15 cellular contexts compared by ENCODE assay signal in the genomic region with DNA sequence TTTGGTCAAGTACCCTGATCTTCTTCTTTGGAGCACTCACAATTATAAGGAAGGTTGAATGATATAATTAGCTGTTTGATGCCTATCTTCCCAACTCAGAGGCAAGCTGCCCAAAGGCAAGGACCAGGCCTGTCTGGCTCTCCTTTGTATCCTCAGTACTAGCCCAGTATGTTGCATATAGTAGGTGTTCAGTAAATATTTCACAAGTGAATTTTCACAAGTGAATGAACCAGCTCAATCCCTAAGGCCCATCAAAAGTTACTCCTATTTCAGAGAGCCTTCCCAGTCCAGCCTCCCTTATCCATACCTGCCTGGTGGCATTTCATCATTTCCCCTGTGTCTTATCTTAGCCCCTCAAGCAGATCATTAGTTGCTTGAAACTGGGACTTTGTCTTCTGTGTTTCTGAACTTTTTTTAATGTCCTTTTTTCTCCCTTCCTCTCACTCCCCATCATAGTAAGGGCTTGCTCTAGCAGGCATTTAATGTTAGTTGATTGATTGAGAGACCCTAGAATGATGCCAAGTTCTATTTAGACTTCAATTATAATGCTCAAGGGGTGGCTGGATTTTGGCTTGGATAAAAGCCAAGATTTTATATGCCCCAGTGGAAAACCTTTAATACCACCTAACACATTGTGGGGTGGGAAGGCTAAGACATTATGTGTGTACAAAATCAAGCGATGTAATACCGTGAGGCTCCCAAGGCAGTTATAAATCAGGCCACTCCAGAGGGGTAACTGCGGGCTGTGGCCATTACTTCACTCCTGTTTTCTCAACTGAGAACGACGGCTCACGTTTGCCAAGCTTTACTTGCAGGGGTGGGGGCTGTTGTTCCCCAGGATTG. TPM values are rescaled to one million over a fixed set of nuclear protein-coding genes. Genes with fewer than 3 reads are reported as not detected.
DNase-seq lines count a peak whose midpoint lies in the region; ATAC-seq and TF ChIP-seq lines count a peak whose summit lies in the region.
"Had no signal": no experiment of that assay in that cellular context is flagged by ENCODE, and none has a peak within 500 bp of the region (broad histone marks: within the 10 kb centered on the region; RNA-seq: fewer than 3 reads in every experiment).

No MANE protein-coding gene starts in this region.

- no peaks in the 10 kb centered on the region for H3K36me3 Mint-ChIP-seq in endothelial cell (ENCODE audit: low read depth, unreplicated experiment)

- no peak overlapping the region for H3K27ac Mint-ChIP-seq in endothelial cell (ENCODE audit: unreplicated experiment)
- H3K27ac Mint-ChIP-seq: nephron had no signal

- DNase-seq in NCI-H524 (lab: John Stamatoyannopoulos, UW) (peak; percentile 3 to 44), NCI-H524 treated with DMSO at 0.1 percent for 48 hours (lab: John Stamatoyannopoulos, UW) (no peak), NCI-H748 (lab: John Stamatoyannopoulos, UW; ENCODE audit: unreplicated experiment) (peak; percentile 76), aorta (no peak), endothelial cell (ENCODE audit: low spot score) (no peak)
- DNase-seq: activated naive CD4-positive, alpha-beta T cell treated with anti-CD3 and anti-CD28 coated beads, Interleukin-2, amount 50 U/mL, for 16 hours; KBM-7; left lung; Right ventricle myocardium superior had no signal

- peaks cover 30% of the 10 kb centered on the region for H3K4me1 Mint-ChIP-seq in endothelial cell (ENCODE audit: unreplicated experiment)
- H3K4me1 Mint-ChIP-seq: central memory CD8-positive, alpha-beta T cell had no signal

- H3K36me3 ChIP-seq in muscle layer of colon (ENCODE audit: insufficient read depth, low read length) (no peaks in the 10 kb centered on the region), aorta (ENCODE audit: control insufficient read depth in 1 of 2, insufficient read depth in 2 of 2, low read length in 1 of 2) (no peaks in the 10 kb centered on the region)
- H3K36me3 ChIP-seq: left lung had no signal

- H3K9me3 Mint-ChIP-seq in endothelial cell (ENCODE audit: unreplicated experiment): no peaks in the 10 kb centered on the region
- H3K9me3 Mint-ChIP-seq: central memory CD8-positive, alpha-beta T cell; nephron had no signal

- H3K9ac ChIP-seq in muscle layer of colon (ENCODE audit: low read length): no peak overlapping the region

- no peak for TF ChIP-seq CTCF in endothelial cell (IDR thresholded peaks at IDR 0.05; ENCODE audit: unreplicated experiment)

- no peaks in the 10 kb centered on the region for H3K9me3 ChIP-seq in muscle layer of colon (ENCODE audit: low read length)
- H3K9me3 ChIP-seq in aorta (ENCODE audit: control insufficient read depth, low read length): no peaks in the 10 kb centered on the region
- H3K9me3 ChIP-seq: left lung had no signal

- H3K4me3 Mint-ChIP-seq in endothelial cell (ENCODE audit: unreplicated experiment): no peak overlapping the region
- H3K4me3 Mint-ChIP-seq: central memory CD8-positive, alpha-beta T cell; nephron had no signal

- H3K4me3 ChIP-seq in muscle layer of colon (ENCODE audit: low read depth in 1 of 2, low read length in 2 of 2) (peak overlapping the region in 1 of 2 donors; percentile 4), aorta (ENCODE audit: low read length in 2 of 2) (no peak overlapping the region)
- H3K4me3 ChIP-seq: left lung had no signal

- H3K4me1 ChIP-seq in muscle layer of colon (ENCODE audit: insufficient read depth, low read length) (peaks cover 42% of the 10 kb centered on the region), aorta (ENCODE audit: control insufficient read depth in 1 of 2, insufficient read depth in 2 of 2, low read length in 2 of 2) (peaks cover 0 to 6% of the 10 kb centered on the region in 2 donors)
- H3K4me1 ChIP-seq: left lung had no signal

- ATAC-seq in aorta (ENCODE audit: low FRiP score) (peak; percentile 52), HG03571 (IDR thresholded peaks at IDR 0.05; ENCODE audit: unreplicated experiment) (no peak), HG03520 (IDR thresholded peaks at IDR 0.05; ENCODE audit: unreplicated experiment) (no peak)
- ATAC-seq: left lung had no signal

- WGBS in aorta, 2 donors: 14 to 28% methylated on average over 6 of the region's 6 CpGs

- intact Hi-C loops in aorta (cut with DNase I): loop anchor here in 1 of 2 donors (5.0 kb wide), 1 partner anchor 44 kb away; the partner anchor contains the start of gene BOC

- H3K27me3 ChIP-seq in muscle layer of colon (ENCODE audit: control insufficient read depth in 1 of 2, insufficient read depth in 2 of 2, low read length in 2 of 2): no peaks in the 10 kb centered on the region
- H3K27me3 ChIP-seq in aorta (ENCODE audit: control insufficient read depth in 1 of 2, insufficient read depth in 2 of 2, low read length in 1 of 2): no peaks in the 10 kb centered on the region
- H3K27me3 ChIP-seq: left lung had no signal

- H3K27me3 Mint-ChIP-seq in endothelial cell (ENCODE audit: unreplicated experiment): peaks cover 2% of the 10 kb centered on the region

- peak overlapping the region; percentile 70 for H3K27ac ChIP-seq in muscle layer of colon (ENCODE audit: low read depth, low read length)
- no peak overlapping the region for H3K27ac ChIP-seq in aorta (ENCODE audit: low read depth in 1 of 2, low read length in 2 of 2)
- H3K27ac ChIP-seq: epithelial cell of prostate had no signal

RNA-seq across cellular contexts. Expression of gene BOC, which starts 43.2 kb away (rescaled TPM):
- total RNA-seq in aorta (100 to 1,000 TPM in 1 of 2 donors, 10 to 100 TPM in 1; 45.1 to 164 TPM), endothelial cell (ENCODE audit: unreplicated experiment) (3.8 TPM)
- 1 to 10 TPM; 6.6 to 8.5 TPM for polyA plus RNA-seq in aorta

Comparison
In these comparisons a context has a peak if more than half of its experiments do, and no peak if none do; other contexts are left out.
1. DNase-seq: peak in NCI-H524 (2 of 2) and NCI-H748 (single experiment); none in NCI-H524 treated with DMSO at 0.1 percent for 48 hours (single experiment), aorta (0 of 2) and endothelial cell (single experiment).